ENCODE assay signal across 20 cellular contexts in the genomic region with DNA sequence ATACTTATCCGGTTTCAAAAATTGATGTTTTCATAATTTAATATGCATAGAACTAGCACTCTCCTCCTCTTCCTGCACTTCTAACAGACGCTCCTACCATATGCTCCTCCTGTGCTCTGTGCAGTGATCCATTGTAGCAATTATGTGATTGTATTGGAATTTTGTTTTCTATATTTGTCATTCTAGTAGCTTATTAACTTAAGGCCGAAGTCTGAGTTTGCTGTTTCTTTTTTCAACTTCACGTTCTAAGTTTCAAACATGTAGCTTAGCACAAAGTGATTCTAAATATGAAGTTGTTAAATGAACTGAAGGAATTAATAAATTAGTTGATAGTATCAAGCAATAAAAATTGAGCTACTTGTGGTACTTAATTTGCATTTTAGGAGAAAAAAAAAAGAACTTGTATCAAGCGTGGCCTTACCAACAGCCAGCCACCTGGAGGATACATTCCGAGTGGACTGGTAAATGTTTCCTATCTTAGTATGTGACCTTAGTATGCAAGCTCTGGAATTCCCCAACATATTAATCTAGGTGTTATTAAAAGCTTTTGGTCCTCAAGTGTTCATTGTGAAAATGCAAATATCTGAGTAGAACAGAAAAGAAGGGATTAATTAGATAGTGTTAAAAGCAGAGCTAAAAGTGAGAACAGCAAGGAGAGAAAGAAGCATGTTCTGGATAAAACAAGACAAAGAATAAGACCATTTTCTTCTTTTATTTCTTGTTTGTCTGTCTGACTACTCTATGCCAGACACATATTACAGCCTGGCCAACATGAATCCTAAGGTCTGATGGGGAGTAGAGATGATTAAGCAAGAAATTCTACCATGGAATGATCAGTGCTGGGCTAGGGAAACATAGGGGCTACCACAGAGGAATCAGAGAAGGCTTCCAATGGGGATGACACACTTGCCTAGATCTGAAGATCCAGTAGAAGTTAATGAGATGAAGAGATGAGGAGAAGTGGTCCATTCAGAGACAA.
A peak's percentile ranks its signal among the peaks of the same experiment; 100 is the strongest.
DNase-seq lines count a peak whose midpoint lies in the region; ATAC-seq lines count a peak whose summit lies in the region.
"Had no signal": no experiment of that assay in that cellular context is flagged by ENCODE, and none has a peak within 500 bp of the region (broad histone marks: within the 10 kb centered on the region; RNA-seq: fewer than 3 reads in every experiment).

No MANE protein-coding gene starts in this region.

- DNase-seq in activated naive CD4-positive, alpha-beta T cell (lab: John Stamatoyannopoulos, UW) = no peak
- peak; percentile 74 for DNase-seq in glomerular visceral epithelial cell (ENCODE audit: extremely low spot score)
- no peak for DNase-seq in mesenchymal stem cell
- DNase-seq in activated naive CD8-positive, alpha-beta T cell treated with anti-CD3 and anti-CD28 coated beads, Interleukin-2, amount 50 U/mL, for 24 hours = no peak
- DNase-seq in activated T-cell treated with anti-CD3 and anti-CD28 coated beads for 4 hours = no peak
- no peak for DNase-seq in activated T-cell treated with anti-CD3 and anti-CD28 coated beads, Interleukin-2, amount 50 U/mL, for 24 hours
- DNase-seq: CD4-positive, CD25-positive, alpha-beta regulatory T cell; GF-D8; GM23248; NCI-H1105; NCI-H187 treated with DMSO at 0.1 percent for 48 hours; NCI-H526; NK-92 treated with Interleukin-12 subunit alpha and Interleukin-12 subunit beta, amount 100 ng/mL, for 24 hours; OCI-M1 had no signal

- H3K79me1 ChIP-seq in mesenchymal stem cell (replicated peaks; ENCODE audit: low read length, poor library complexity, severe bottlenecking) = no peaks in the 10 kb centered on the region

- no peaks in the 10 kb centered on the region for H3K9me3 Mint-ChIP-seq in activated naive CD4-positive, alpha-beta T cell treated with anti-CD3 and anti-CD28 coated beads, Interleukin-2, amount 50 U/mL, for 24 hours
- no peaks in the 10 kb centered on the region for H3K9me3 Mint-ChIP-seq in activated naive CD8-positive, alpha-beta T cell treated with anti-CD3 and anti-CD28 coated beads, Interleukin-2, amount 50 U/mL, for 24 hours
- H3K9me3 Mint-ChIP-seq in activated T-cell treated with anti-CD3 and anti-CD28 coated beads, Interleukin-2, amount 50 U/mL, for 24 hours = no peaks in the 10 kb centered on the region

- no peak overlapping the region for H2AFZ ChIP-seq in mesenchymal stem cell (ENCODE audit: low read depth, low read length)
- H2AFZ ChIP-seq: GM23248 had no signal

- no peak overlapping the region for H2BK120ac ChIP-seq in mesenchymal stem cell (ENCODE audit: low read depth, low read length)

- H2BK5ac ChIP-seq in mesenchymal stem cell (ENCODE audit: low read depth, low read length, poor library complexity, severe bottlenecking) = peak overlapping the region; percentile 78

- H3K9me3 ChIP-seq in mesenchymal stem cell (ENCODE audit: control insufficient read depth, low read length) = no peaks in the 10 kb centered on the region
- H3K9me3 ChIP-seq: SJSA1 had no signal

- no peak overlapping the region for H3K14ac ChIP-seq in mesenchymal stem cell (ENCODE audit: low read length in 2 of 2)

- WGBS in mesenchymal stem cell = 89% methylated on average over 3 of the region's 6 CpGs

- no peak overlapping the region for H3K4me2 ChIP-seq in mesenchymal stem cell (ENCODE audit: low read length, poor library complexity, severe bottlenecking)
- H3K4me2 ChIP-seq: KMS-11 had no signal

- no peak overlapping the region for H3K23ac ChIP-seq in mesenchymal stem cell (ENCODE audit: low read length in 2 of 2)

- no peak overlapping the region for H4K8ac ChIP-seq in mesenchymal stem cell (ENCODE audit: low read length)

- no peaks in the 10 kb centered on the region for H3K36me3 ChIP-seq in mesenchymal stem cell (ENCODE audit: control insufficient read depth in 1 of 2, insufficient read depth in 2 of 2, low read depth in 1 of 2, low read length in 2 of 2)
- H3K36me3 ChIP-seq: SJSA1 had no signal

- no peak overlapping the region for H3K4me3 Mint-ChIP-seq in activated naive CD4-positive, alpha-beta T cell treated with anti-CD3 and anti-CD28 coated beads, Interleukin-2, amount 50 U/mL, for 24 hours
- no peak overlapping the region for H3K4me3 Mint-ChIP-seq in activated naive CD8-positive, alpha-beta T cell treated with anti-CD3 and anti-CD28 coated beads, Interleukin-2, amount 50 U/mL, for 24 hours
- no peak overlapping the region for H3K4me3 Mint-ChIP-seq in activated T-cell treated with anti-CD3 and anti-CD28 coated beads, Interleukin-2, amount 50 U/mL, for 24 hours
- H3K4me3 Mint-ChIP-seq: CD4-positive, CD25-positive, alpha-beta regulatory T cell had no signal

- no peak overlapping the region for H2BK12ac ChIP-seq in mesenchymal stem cell (ENCODE audit: low read length in 2 of 2)

- H3K27me3 ChIP-seq in mesenchymal stem cell (ENCODE audit: control insufficient read depth in 1 of 2, insufficient read depth in 1 of 2, low read length in 2 of 2) = no peaks in the 10 kb centered on the region
- H3K27me3 ChIP-seq: SJSA1 had no signal

- peaks cover 4% of the 10 kb centered on the region for H3K4me1 ChIP-seq in mesenchymal stem cell (ENCODE audit: control insufficient read depth, insufficient read depth, low read depth, low read length)
- H3K4me1 ChIP-seq: SJSA1 had no signal

- no peak overlapping the region for H2BK15ac ChIP-seq in mesenchymal stem cell (ENCODE audit: low read depth, poor library complexity, severe bottlenecking)

- no peak overlapping the region for H3K4ac ChIP-seq in mesenchymal stem cell (ENCODE audit: low read depth in 1 of 2, low read length in 2 of 2)

- no peak overlapping the region for H3K18ac ChIP-seq in mesenchymal stem cell (ENCODE audit: low read depth in 1 of 2, low read length in 2 of 2)

- H4K91ac ChIP-seq in mesenchymal stem cell (ENCODE audit: low read length) = no peak overlapping the region

- H3K27me3 Mint-ChIP-seq in activated naive CD4-positive, alpha-beta T cell treated with anti-CD3 and anti-CD28 coated beads, Interleukin-2, amount 50 U/mL, for 24 hours = no peaks in the 10 kb centered on the region
- H3K27me3 Mint-ChIP-seq in activated naive CD8-positive, alpha-beta T cell treated with anti-CD3 and anti-CD28 coated beads, Interleukin-2, amount 50 U/mL, for 24 hours = no peaks in the 10 kb centered on the region
- no peaks in the 10 kb centered on the region for H3K27me3 Mint-ChIP-seq in activated T-cell treated with anti-CD3 and anti-CD28 coated beads, Interleukin-2, amount 50 U/mL, for 24 hours
- H3K27me3 Mint-ChIP-seq: CD4-positive, CD25-positive, alpha-beta regulatory T cell had no signal

- H3K27ac ChIP-seq in mesenchymal stem cell (ENCODE audit: low read length, poor library complexity, severe bottlenecking) = peak overlapping the region; percentile 97
- H3K27ac ChIP-seq: GM23248, HL-60, KMS-11, SJSA1 had no signal

- H3K4me3 ChIP-seq in mesenchymal stem cell (ENCODE audit: insufficient read depth in 1 of 2, low read depth in 1 of 2, low read length in 2 of 2) = no peak overlapping the region
- H3K4me3 ChIP-seq: GM23248, SJSA1 had no signal

- peak overlapping the region; percentile 6 for H3K27ac Mint-ChIP-seq in activated naive CD4-positive, alpha-beta T cell treated with anti-CD3 and anti-CD28 coated beads, Interleukin-2, amount 50 U/mL, for 24 hours
- no peak overlapping the region for H3K27ac Mint-ChIP-seq in activated naive CD8-positive, alpha-beta T cell treated with anti-CD3 and anti-CD28 coated beads, Interleukin-2, amount 50 U/mL, for 24 hours
- no peak overlapping the region for H3K27ac Mint-ChIP-seq in activated T-cell treated with anti-CD3 and anti-CD28 coated beads, Interleukin-2, amount 50 U/mL, for 24 hours
- H3K27ac Mint-ChIP-seq: CD4-positive, CD25-positive, alpha-beta regulatory T cell had no signal

- ATAC-seq in activated naive CD8-positive, alpha-beta T cell treated with anti-CD3 and anti-CD28 coated beads, Interleukin-2, amount 50 U/mL, for 24 hours = no peak
- no peak for ATAC-seq in HG03196 (IDR thresholded peaks at IDR 0.05; ENCODE audit: unreplicated experiment)
- ATAC-seq: HCT116 had no signal

- no peaks in the 10 kb centered on the region for H3K4me1 Mint-ChIP-seq in activated naive CD4-positive, alpha-beta T cell treated with anti-CD3 and anti-CD28 coated beads, Interleukin-2, amount 50 U/mL, for 24 hours
- H3K4me1 Mint-ChIP-seq in activated naive CD8-positive, alpha-beta T cell treated with anti-CD3 and anti-CD28 coated beads, Interleukin-2, amount 50 U/mL, for 24 hours = no peaks in the 10 kb centered on the region
- H3K4me1 Mint-ChIP-seq in activated T-cell treated with anti-CD3 and anti-CD28 coated beads, Interleukin-2, amount 50 U/mL, for 24 hours (ENCODE audit: low read depth) = no peaks in the 10 kb centered on the region
- H3K4me1 Mint-ChIP-seq: CD4-positive, CD25-positive, alpha-beta regulatory T cell had no signal

- no peak overlapping the region for H3K9ac ChIP-seq in mesenchymal stem cell (ENCODE audit: low read length)
- H3K9ac ChIP-seq: GM23248, KMS-11 had no signal

- peak overlapping the region; percentile 37 for H2AK5ac ChIP-seq in mesenchymal stem cell (ENCODE audit: low read length, severe bottlenecking)

- H3K36me3 Mint-ChIP-seq in activated naive CD4-positive, alpha-beta T cell treated with anti-CD3 and anti-CD28 coated beads, Interleukin-2, amount 50 U/mL, for 24 hours = no peaks in the 10 kb centered on the region
- H3K36me3 Mint-ChIP-seq in activated naive CD8-positive, alpha-beta T cell treated with anti-CD3 and anti-CD28 coated beads, Interleukin-2, amount 50 U/mL, for 24 hours (ENCODE audit: low read depth) = no peaks in the 10 kb centered on the region
- no peaks in the 10 kb centered on the region for H3K36me3 Mint-ChIP-seq in activated T-cell treated with anti-CD3 and anti-CD28 coated beads, Interleukin-2, amount 50 U/mL, for 24 hours (ENCODE audit: low read depth)
- H3K36me3 Mint-ChIP-seq: CD4-positive, CD25-positive, alpha-beta regulatory T cell had no signal
